1 cellular context compared by ENCODE assay signal in genomic region chr9:120904999-120905793, GRCh38.
TF ChIP-seq lines count a peak whose summit lies in the region.

No MANE protein-coding gene starts in this region.

TF ChIP-seq in GM12878, 131 proteins besides CTCF, POLR2A, EP300 and RAD21:
- TF ChIP-seq IRF5 (IDR thresholded peaks at IDR 0.05; ENCODE audit: borderline replicate concordance) = no peak
- no peak; the same call in 1 of the 2 replicates for TF ChIP-seq PML (IDR thresholded peaks at IDR 0.05; ENCODE audit: low read length)
- no peak for TF ChIP-seq BCLAF1 (IDR thresholded peaks at IDR 0.05)
- TF ChIP-seq BACH1 (IDR thresholded peaks at IDR 0.05; ENCODE audit: borderline replicate concordance) = no peak
- TF ChIP-seq TCF12 (IDR thresholded peaks at IDR 0.05; ENCODE audit: low read depth, low read length) = no peak
- TF ChIP-seq MEF2B (IDR thresholded peaks at IDR 0.05; ENCODE audit: partially characterized antibody, poor library complexity, severe bottlenecking) = no peak
- TF ChIP-seq ZNF207 (IDR thresholded peaks at IDR 0.05; ENCODE audit: borderline replicate concordance) = no peak
- no peak for TF ChIP-seq MYC (IDR thresholded peaks at IDR 0.05; ENCODE audit: insufficient read depth, insufficient read length, insufficient replicate concordance, low read length, severe bottlenecking)
- TF ChIP-seq STAT1 (conservative IDR thresholded peaks at IDR 0.05) = no peak
- no peak for TF ChIP-seq ZNF592 (IDR thresholded peaks at IDR 0.05)
- no peak for TF ChIP-seq SP1 (IDR thresholded peaks at IDR 0.05; ENCODE audit: low read depth, low read length)
- no peak for TF ChIP-seq SMAD5 (IDR thresholded peaks at IDR 0.05; ENCODE audit: low read depth)
- no peak for TF ChIP-seq LARP7 (IDR thresholded peaks at IDR 0.05)
TF ChIP-seq in GM12878: peak in this region for 0.
